23 cellular contexts compared by ENCODE assay signal in genomic region chr22:44157916-44158618, GRCh38. TPM values are rescaled to one million over a fixed set of nuclear protein-coding genes. Genes with fewer than 3 reads are reported as not detected.
DNase-seq lines count a peak whose midpoint lies in the region; ATAC-seq, FAIRE-seq and TF ChIP-seq lines count a peak whose summit lies in the region.
"Had no signal": no experiment of that assay in that cellular context is flagged by ENCODE, and none has a peak within 500 bp of the region (broad histone marks: within the 10 kb centered on the region; RNA-seq: fewer than 3 reads in every experiment).

No MANE protein-coding gene starts in this region.

- H3K36me3 ChIP-seq in HEK293 (ENCODE audit: control insufficient read depth in 2 of 2, insufficient read depth in 1 of 2, low read length in 2 of 2) (peaks cover 0 to 3% of the 10 kb centered on the region in 2 experiments; a peak in 1 of 3 replicates), H1 (ENCODE audit: control insufficient read depth in 2 of 4, insufficient read depth in 4 of 4, low read length in 3 of 4) (no peaks in the 10 kb centered on the region; a peak in 1 of 8 replicates), muscle layer of colon (ENCODE audit: insufficient read depth, low read length) (peaks cover 3% of the 10 kb centered on the region), transverse colon (no peaks in the 10 kb centered on the region), A673 (ENCODE audit: insufficient read depth, low read length, poor library complexity, severe bottlenecking) (no peaks in the 10 kb centered on the region)

- H3K4ac ChIP-seq in H1 (replicated peaks; ENCODE audit: insufficient read length, low read depth, low read length), result no peak overlapping the region

- ATAC-seq in HG03196 (IDR thresholded peaks at IDR 0.05; ENCODE audit: unreplicated experiment), result no peak
- no peak for ATAC-seq in GM21526 (IDR thresholded peaks at IDR 0.05; ENCODE audit: low FRiP score, unreplicated experiment)
- ATAC-seq: A549; CD8-positive, alpha-beta T cell had no signal

- H3K9me3 ChIP-seq in HEK293 (ENCODE audit: control insufficient read depth, insufficient read depth, low read depth, low read length) (no peaks in the 10 kb centered on the region), H1 (ENCODE audit: insufficient read depth in 2 of 2, low read depth in 1 of 2, low read length in 1 of 2) (no peaks in the 10 kb centered on the region), muscle layer of colon (ENCODE audit: low read length) (no peaks in the 10 kb centered on the region), transverse colon (no peaks in the 10 kb centered on the region), A673 (ENCODE audit: low read depth, low read length, poor library complexity, severe bottlenecking) (no peaks in the 10 kb centered on the region)
- H3K9me3 ChIP-seq: A549 had no signal

- CTCF ChIA-PET in HEK293 (lab: Yijun Ruan, JAX) (no interaction called here), H1 (lab: Charles Lee; ENCODE audit: partially characterized antibody) (interaction anchor here (0.7 to 2.4 kb wide), 6 partner anchors 10 to 1001 kb away, joined by 3 to 8 read pairs (median 4); no protein-coding TSS in a partner anchor), A673 (lab: Charles Lee) (no interaction called here)

- no peak overlapping the region for H2AFZ ChIP-seq in H1 (ENCODE audit: low read length)

- no peak overlapping the region; the same call in 1 of the 2 replicates for H3K18ac ChIP-seq in H1 (ENCODE audit: extremely low read depth, low read length)

- peak overlapping the region; percentile 80; the same call in 1 of the 2 replicates for H2BK12ac ChIP-seq in H1 (ENCODE audit: low read depth, low read length)

- H3K27ac ChIP-seq in HEK293 (ENCODE audit: extremely low read depth, low read depth, low read length), result no peak overlapping the region
- H3K27ac ChIP-seq in H1 (ENCODE audit: low read depth, low read length), result no peak overlapping the region; the same call in 1 of the 2 replicates
- peak overlapping the region; percentile 39 for H3K27ac ChIP-seq in muscle layer of colon (ENCODE audit: low read depth, low read length)
- H3K27ac ChIP-seq in transverse colon, result peak overlapping the region; percentile 32 to 80 (median 74)
- H3K27ac ChIP-seq in A673 (ENCODE audit: low read depth, low read length, poor library complexity, severe bottlenecking), result no peak overlapping the region
- H3K27ac ChIP-seq: A549, HL-60 had no signal

- peak overlapping the region; percentile 78; the same call in 1 of the 2 replicates for H2BK5ac ChIP-seq in H1 (ENCODE audit: low read depth, low read length)

- 71% methylated on average over 13 of the region's 13 CpGs; no CpG with 5 or more reads in 1 of the 2 experiments for WGBS in H1 (ENCODE audit: extremely low coverage in 1 of 2, insufficient coverage in 1 of 2, insufficient read length in 1 of 2, insufficient replicate concordance in 2 of 2, low coverage in 1 of 2, low lambda C conversion rate in 2 of 2, missing lambda C conversion rate in 1 of 2), 2 experiments
- WGBS in transverse colon (ENCODE audit: low coverage in 1 of 2), 2 donors, result 84 to 91% methylated on average over 10 to 13 of the region's 13 CpGs

- no peaks in the 10 kb centered on the region for H4K20me1 ChIP-seq in H1 (replicated peaks in 1 of 2; ENCODE audit: control insufficient read depth in 1 of 2, insufficient read depth in 2 of 2, low read length in 2 of 2)

- no peak overlapping the region for H3K23ac ChIP-seq in H1 (ENCODE audit: insufficient read length)

- H3K79me2 ChIP-seq in H1 (ENCODE audit: control insufficient read depth in 1 of 2, insufficient read depth in 2 of 2, low read length in 2 of 2), result no peaks in the 10 kb centered on the region

- H4K5ac ChIP-seq in H1 (ENCODE audit: insufficient read length, low read depth, low read length), result no peak overlapping the region

- peak; percentile 36 for FAIRE-seq in H1 (lab: Jason Lieb, UNC)
- FAIRE-seq: A549, D721Med, G401.6, GM12892, GM19239, H54 had no signal

- peak overlapping the region; percentile 89 for H4K91ac ChIP-seq in H1 (replicated peaks; ENCODE audit: insufficient read length, low read length)

- TF ChIP-seq POLR2A in H1 (IDR thresholded peaks at IDR 0.05; ENCODE audit: control extremely low read depth in 1 of 2, low read depth in 2 of 2, low read length in 2 of 2), result no peak
- TF ChIP-seq POLR2A in transverse colon (IDR thresholded peaks at IDR 0.05), result no peak

- no TSS peak for BruUV-seq in A673 (replicated peaks; lab: Mats Ljungman, UMichigan)

- intact Hi-C loops in transverse colon (cut with DNase I; ENCODE audit: low total_unique reads), result loop anchor here (5.0 kb wide), 1 partner anchor 71 kb away; no protein-coding TSS in a partner anchor
- intact Hi-C loops in A673 (cut with micrococcal nuclease; ENCODE audit: unreplicated experiment), result no loop called here

- H3K4me3 ChIP-seq in HEK293 (ENCODE audit: low read depth, low read length) (no peak overlapping the region), H1 (ENCODE audit: extremely low read depth in 1 of 4, insufficient read depth in 2 of 4, low read depth in 3 of 4, low read length in 4 of 4) (no peak overlapping the region), muscle layer of colon (ENCODE audit: low read depth in 1 of 2, low read length in 2 of 2) (peak overlapping the region in 1 of 2 donors; percentile 11), transverse colon (no peak overlapping the region), A673 (ENCODE audit: low read depth, low read length, poor library complexity, severe bottlenecking) (no peak overlapping the region)
- H3K4me3 ChIP-seq: A549 had no signal

- no peak for TF ChIP-seq EP300 in H1 (IDR thresholded peaks at IDR 0.05; ENCODE audit: borderline replicate concordance in 1 of 2, low read depth in 2 of 2, low read length in 2 of 2)
- no peak for TF ChIP-seq EP300 in transverse colon (IDR thresholded peaks at IDR 0.05; ENCODE audit: low read depth)

- H3K9ac ChIP-seq in H1 (replicated peaks in 1 of 4; ENCODE audit: extremely low read depth in 1 of 4, low read depth in 3 of 4, low read length in 3 of 4) (no peak overlapping the region), muscle layer of colon (ENCODE audit: low read length) (peak overlapping the region; percentile 21)

- H3K79me1 ChIP-seq in H1 (ENCODE audit: low read depth, low read length), result no peaks in the 10 kb centered on the region; the same call in 1 of the 2 replicates

- DNase-seq in H1 (ENCODE audit: low read depth in 1 of 2, low spot score in 2 of 2) (no peak), transverse colon (no peak), A172 (ENCODE audit: low spot score) (no peak), A673 (ENCODE audit: low spot score) (no peak)
- DNase-seq: CD8-positive, alpha-beta T cell; COR-L47; DMS153; DMS79 treated with DMSO at 0.1 percent for 48 hours; EL; IMR-90; KBM-7 had no signal

- in situ Hi-C loops in transverse colon (cut with MboI; ENCODE audit: low pct_ligation_motif_present in 1 of 4, low pct_unique_long_range_greater_than_20kb in 1 of 4, low sequenced_read_pairs in 3 of 4), result no loop called here

- peak overlapping the region; percentile 75; the same call in 1 of the 2 replicates for H2AK5ac ChIP-seq in H1 (ENCODE audit: low read depth, low read length)

- peak overlapping the region in 1 of 2 experiments; percentile 29; a peak in 1 of 4 replicates for H3K4me2 ChIP-seq in H1 (ENCODE audit: insufficient read depth in 1 of 2, low read depth in 2 of 2, low read length in 2 of 2)
- H3K4me2 ChIP-seq: A549 had no signal

- no peak overlapping the region for H3K56ac ChIP-seq in H1 (replicated peaks; ENCODE audit: insufficient read length, low read depth, low read length)

- peak overlapping the region; percentile 90 for H2BK20ac ChIP-seq in H1 (ENCODE audit: low read length)

- no peak overlapping the region for H4K8ac ChIP-seq in H1 (ENCODE audit: extremely low read depth, insufficient read depth, low read length)

- H3K27me3 ChIP-seq in H1 (replicated peaks in 1 of 4; ENCODE audit: control insufficient read depth in 3 of 4, extremely low read depth in 1 of 4, insufficient read depth in 3 of 4, low read length in 3 of 4) (no peaks in the 10 kb centered on the region), muscle layer of colon (ENCODE audit: control insufficient read depth in 1 of 2, insufficient read depth in 2 of 2, low read length in 2 of 2) (no peaks in the 10 kb centered on the region), transverse colon (no peaks in the 10 kb centered on the region), A673 (replicated peaks; ENCODE audit: insufficient read depth, low read depth, low read length, poor library complexity) (no peaks in the 10 kb centered on the region)

- peaks cover 8% of the 10 kb centered on the region; the same call in 1 of the 2 replicates for H3K23me2 ChIP-seq in H1 (ENCODE audit: low read depth, low read length)

- TF ChIP-seq CTCF in HEK293 (tag by site-specific recombination; IDR thresholded peaks at IDR 0.05) (no peak), H1 (IDR thresholded peaks at IDR 0.05; ENCODE audit: control extremely low read depth in 1 of 3, insufficient read depth in 1 of 3, low read depth in 1 of 3, low read length in 3 of 3) (no peak), transverse colon (IDR thresholded peaks at IDR 0.05) (no peak), A673 (conservative IDR thresholded peaks at IDR 0.05; ENCODE audit: low read depth, low read length) (no peak)

- no peak for TF ChIP-seq RAD21 in H1 (IDR thresholded peaks at IDR 0.05 in 1 of 2, conservative IDR thresholded peaks at IDR 0.05 in 1 of 2; ENCODE audit: low read depth in 2 of 2, low read length in 2 of 2)

- POLR2A ChIA-PET in HEK293 (lab: Yijun Ruan, JAX) (no interaction called here), H1 (lab: Charles Lee; ENCODE audit: partially characterized antibody) (interaction anchor here (1.4 to 2.4 kb wide), 3 partner anchors 10 to 22 kb away, joined by 4 to 21 read pairs (median 4); no protein-coding TSS in a partner anchor), A673 (lab: Charles Lee; ENCODE audit: low non-redundant PET) (no interaction called here)

- H3K14ac ChIP-seq in H1 (ENCODE audit: insufficient read length), result no peak overlapping the region

- H2BK15ac ChIP-seq in H1 (ENCODE audit: low read length), result no peak overlapping the region

- H3K4me1 ChIP-seq in HEK293 (ENCODE audit: control insufficient read depth, insufficient read depth, low read length), result no peaks in the 10 kb centered on the region
- H3K4me1 ChIP-seq in H1 (replicated peaks in 1 of 4; ENCODE audit: control insufficient read depth in 3 of 4, insufficient read depth in 4 of 4, low read length in 3 of 4), result peaks cover 4 to 21% (median 12%) of the 10 kb centered on the region in 4 experiments; a peak in 6 of 7 replicates
- H3K4me1 ChIP-seq in muscle layer of colon (ENCODE audit: insufficient read depth, low read length), result peaks cover 32% of the 10 kb centered on the region
- peaks cover 0 to 12% (median 0%) of the 10 kb centered on the region in 4 donors for H3K4me1 ChIP-seq in transverse colon
- no peaks in the 10 kb centered on the region for H3K4me1 ChIP-seq in A673 (ENCODE audit: insufficient read depth, low read length, poor library complexity, severe bottlenecking)
- H3K4me1 ChIP-seq: A549 had no signal

- peak overlapping the region; percentile 6 for H2BK120ac ChIP-seq in H1 (replicated peaks; ENCODE audit: low read depth, low read length)

RNA-seq across cellular contexts. Expression of gene PARVG, which starts 22.7 kb away (rescaled TPM):
- total RNA-seq in H1 (2021; fragmentation: NEBNext Ultra II Directional; extraction: Animal tissue kit (Norgen Biotek cat#: 25700)), result 0.37 and 0.50 TPM in 2 replicates
- polyA plus RNA-seq in H1 (2011; rRNA removed), result 0.80 and 1.5 TPM in 2 replicates
- 1.7 TPM for polyA plus RNA-seq in H1 (2011; cell fraction: cytosol; rRNA removed)
- 3.1 TPM for polyA plus RNA-seq in H1 (2011; cell fraction: nucleus; rRNA removed)
- polyA plus RNA-seq in H1 (2012, experiment 1 of 2), result 0.17 to 0.80 TPM (median 0.41 TPM) in 4 replicates
- 0.45 TPM for polyA plus RNA-seq in H1 (2012, experiment 2 of 2)
- 0.95 TPM for polyA plus RNA-seq in H1 (2013, experiment 1 of 2)
- polyA plus RNA-seq in H1 (2013, experiment 2 of 2), result 0.42 TPM
- 0.60 and 0.93 TPM in 2 replicates for polyA minus RNA-seq in H1 (2011; rRNA and poly(A)+ RNA removed)
- polyA minus RNA-seq in H1 (2011; cell fraction: cytosol; rRNA and poly(A)+ RNA removed), result 0.81 TPM
- polyA minus RNA-seq in H1 (2011; cell fraction: nucleus; rRNA and poly(A)+ RNA removed), result 1.5 TPM
- 10 to 100 TPM in 2 of 4 donors, 1 to 10 TPM in 1, under 1 TPM in 1; 1.00 to 37.8 (median 20.6) TPM for total RNA-seq in transverse colon
- not detected in 2 replicates for total RNA-seq in A172 (2014; rRNA removed; shearing (Covaris generic))
- 13.9 and 14.7 TPM in 2 replicates for total RNA-seq in A673 (2021)
- total RNA-seq: IMR-90 had no signal
- polyA plus RNA-seq: A549, BJ, IMR-90 had no signal

Comparison
In these comparisons a context has a peak if more than half of its experiments do, and no peak if none do; other contexts are left out.
1. H3K27ac ChIP-seq: peak in muscle layer of colon (single experiment) and transverse colon (4 of 4); none in HEK293 (single experiment), H1 (single experiment) and A673 (single experiment).